In the genomic region with DNA sequence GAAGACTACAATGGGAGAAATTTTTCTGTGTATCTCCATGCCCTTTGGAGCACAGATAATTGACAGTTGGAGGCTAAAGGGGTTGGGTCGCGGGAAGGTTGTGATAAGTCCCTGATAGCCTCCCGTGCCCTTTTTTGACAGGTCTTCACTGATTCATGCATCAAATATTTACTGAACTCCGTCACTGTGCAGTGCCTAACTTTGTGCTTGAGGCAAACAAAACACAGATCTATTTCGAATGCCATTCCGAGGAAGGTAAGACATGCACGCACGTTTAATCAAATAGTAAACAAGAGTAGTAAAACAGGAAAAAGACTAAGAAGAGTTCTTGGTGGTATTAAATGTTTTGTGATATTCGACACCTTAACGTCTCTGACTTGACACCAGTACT, we compare ENCODE assay signal across 1 cellular context.
TF ChIP-seq lines count a peak whose summit lies in the region.

No MANE protein-coding gene starts in this region.

TF ChIP-seq in SK-N-SH treated with all-trans-retinoic acid at 6 μM for 48 hours, 23 proteins besides CTCF, POLR2A, EP300 and RAD21 (continued from another document):
- TF ChIP-seq, protein P1, sequence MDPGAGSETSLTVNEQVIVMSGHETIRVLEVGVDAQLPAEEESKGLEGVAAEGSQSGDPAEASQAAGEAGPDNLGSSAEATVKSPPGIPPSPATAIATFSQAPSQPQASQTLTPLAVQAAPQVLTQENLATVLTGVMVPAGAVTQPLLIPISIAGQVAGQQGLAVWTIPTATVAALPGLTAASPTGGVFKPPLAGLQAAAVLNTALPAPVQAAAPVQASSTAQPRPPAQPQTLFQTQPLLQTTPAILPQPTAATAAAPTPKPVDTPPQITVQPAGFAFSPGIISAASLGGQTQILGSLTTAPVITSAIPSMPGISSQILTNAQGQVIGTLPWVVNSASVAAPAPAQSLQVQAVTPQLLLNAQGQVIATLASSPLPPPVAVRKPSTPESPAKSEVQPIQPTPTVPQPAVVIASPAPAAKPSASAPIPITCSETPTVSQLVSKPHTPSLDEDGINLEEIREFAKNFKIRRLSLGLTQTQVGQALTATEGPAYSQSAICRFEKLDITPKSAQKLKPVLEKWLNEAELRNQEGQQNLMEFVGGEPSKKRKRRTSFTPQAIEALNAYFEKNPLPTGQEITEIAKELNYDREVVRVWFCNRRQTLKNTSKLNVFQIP (CRISPR knock-in tag; IDR thresholded peaks at IDR 0.05; ENCODE audit: borderline replicate concordance, low read depth), result no peak
- TF ChIP-seq BACH2 (CRISPR knock-in tag; IDR thresholded peaks at IDR 0.05; ENCODE audit: borderline replicate concordance), result no peak
- TF ChIP-seq OSR1 (CRISPR knock-in tag; IDR thresholded peaks at IDR 0.05), result no peak
